1 cellular context compared by ENCODE assay signal in the genomic region with DNA sequence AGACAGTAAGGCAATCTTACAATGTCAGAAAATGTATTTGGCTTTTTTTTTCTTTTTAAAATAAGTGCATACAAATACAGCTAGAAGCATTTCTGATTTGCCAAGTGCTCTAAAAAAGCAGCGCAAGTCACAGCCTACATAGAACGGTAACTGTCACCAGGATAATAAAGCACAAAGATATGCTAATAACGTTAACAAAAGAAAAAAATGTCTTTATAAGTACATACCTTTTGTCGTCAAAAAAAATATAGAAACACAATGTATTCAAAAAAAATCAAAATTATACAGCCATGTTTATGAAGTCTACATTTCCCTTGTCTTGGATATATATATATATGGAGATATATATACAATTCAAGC.
A peak's percentile ranks its signal among the peaks of the same experiment; 100 is the strongest.
TF ChIP-seq lines count a peak whose summit lies in the region.

No MANE protein-coding gene starts in this region.

TF ChIP-seq in K562, 482 proteins besides CTCF, POLR2A, EP300 and RAD21 (continued from another document):
- TF ChIP-seq POLR3A (IDR thresholded peaks at IDR 0.05; ENCODE audit: borderline replicate concordance, extremely low read depth, insufficient read depth, insufficient read length) (no peak), MCM5 (IDR thresholded peaks at IDR 0.05; ENCODE audit: low read depth) (no peak), FIP1L1 (IDR thresholded peaks at IDR 0.05; ENCODE audit: low read depth, low read length, poor library complexity, severe bottlenecking) (no peak), ZNF174 (CRISPR knock-in tag; IDR thresholded peaks at IDR 0.05) (no peak), ATF1 (CRISPR knock-in tag; IDR thresholded peaks at IDR 0.05) (no peak), ATF1 (tag; IDR thresholded peaks at IDR 0.05) (no peak), ETV5 (CRISPR knock-in tag; IDR thresholded peaks at IDR 0.05; ENCODE audit: low read depth) (no peak), RNF2 (IDR thresholded peaks at IDR 0.05) (no peak), PRPF4 (IDR thresholded peaks at IDR 0.05; ENCODE audit: insufficient read depth, low read depth, low read length, poor library complexity, severe bottlenecking) (no peak), TAF15 (IDR thresholded peaks at IDR 0.05; ENCODE audit: low read depth, low read length) (no peak), U2AF2 (optimal IDR thresholded peaks at IDR 0.05; ENCODE audit: low read depth, low read length) (no peak), ZNF408 (CRISPR knock-in tag; IDR thresholded peaks at IDR 0.05; ENCODE audit: low read depth) (no peak), E2F1 (CRISPR knock-in tag; IDR thresholded peaks at IDR 0.05) (peak; percentile 4; the same call in 1 of the 2 replicates), PML (IDR thresholded peaks at IDR 0.05; ENCODE audit: low read length) (no peak), WHSC1 (IDR thresholded peaks at IDR 0.05; ENCODE audit: low read length) (no peak), BACH1 (tag; IDR thresholded peaks at IDR 0.05) (peak; percentile 45; the same call in 1 of the 2 replicates), CCNT2 (IDR thresholded peaks at IDR 0.05; ENCODE audit: borderline replicate concordance, extremely low read depth, insufficient read length, low read depth, low read length) (no peak), HNRNPUL1 (IDR thresholded peaks at IDR 0.05; ENCODE audit: low read length) (no peak), LARP7 (IDR thresholded peaks at IDR 0.05) (no peak), BRD4 (IDR thresholded peaks at IDR 0.05) (no peak), GABPB2 (CRISPR knock-in tag; conservative IDR thresholded peaks at IDR 0.05) (no peak), RBM22 (IDR thresholded peaks at IDR 0.05; ENCODE audit: low read depth, low read length, poor library complexity, severe bottlenecking) (no peak), BRF2 (IDR thresholded peaks at IDR 0.05; ENCODE audit: borderline replicate concordance, insufficient read depth, insufficient read length) (no peak), MNT (conservative IDR thresholded peaks at IDR 0.05) (no peak; a peak in 2 of 4 replicates), ZKSCAN8 (CRISPR knock-in tag; IDR thresholded peaks at IDR 0.05) (0 out of 2 replicates have a peak, but pooled peaks have one; percentile 2), MCM2 (IDR thresholded peaks at IDR 0.05; ENCODE audit: low read depth) (no peak), ZNF140 (CRISPR knock-in tag; IDR thresholded peaks at IDR 0.05) (no peak), JUND (IDR thresholded peaks at IDR 0.05; ENCODE audit: borderline replicate concordance, low read depth, low read length) (no peak), JUND (tag; IDR thresholded peaks at IDR 0.05; ENCODE audit: borderline replicate concordance, low read depth, low read length) (no peak), POLR3G (IDR thresholded peaks at IDR 0.05; ENCODE audit: extremely low read depth, insufficient read length, insufficient replicate concordance) (no peak), KLF16 (IDR thresholded peaks at IDR 0.05) (no peak), MTA2 (IDR thresholded peaks at IDR 0.05; ENCODE audit: low read depth) (no peak), ARID3A (IDR thresholded peaks at IDR 0.05; ENCODE audit: borderline replicate concordance, low read depth, low read length) (no peak), NEUROD1 (IDR thresholded peaks at IDR 0.05; ENCODE audit: borderline replicate concordance, low read depth, low read length, partially characterized antibody) (no peak), MEIS2 (IDR thresholded peaks at IDR 0.05; ENCODE audit: partially characterized antibody) (peak; percentile 45), ZNF707 (CRISPR knock-in tag; conservative IDR thresholded peaks at IDR 0.05) (no peak), ESRRA (IDR thresholded peaks at IDR 0.05; ENCODE audit: borderline replicate concordance, low read depth) (no peak), POLR2H (tag; IDR thresholded peaks at IDR 0.05; ENCODE audit: low read depth) (peak; percentile 70), ATF7 (IDR thresholded peaks at IDR 0.05) (no peak), HOMEZ (CRISPR knock-in tag; IDR thresholded peaks at IDR 0.05) (no peak), TEAD1 (CRISPR knock-in tag; IDR thresholded peaks at IDR 0.05) (no peak), NFXL1 (CRISPR knock-in tag; IDR thresholded peaks at IDR 0.05) (no peak), ZNF586 (CRISPR knock-in tag; conservative IDR thresholded peaks at IDR 0.05) (no peak), ZNF717 (CRISPR knock-in tag; IDR thresholded peaks at IDR 0.05) (no peak), ZKSCAN3 (CRISPR knock-in tag; IDR thresholded peaks at IDR 0.05) (no peak), ETV6 (IDR thresholded peaks at IDR 0.05; ENCODE audit: borderline replicate concordance in 1 of 2, low read depth in 2 of 2, low read length in 1 of 2) (no peak), ETV6 (CRISPR knock-in tag; IDR thresholded peaks at IDR 0.05; ENCODE audit: borderline replicate concordance) (no peak), GTF2E2 (tag; IDR thresholded peaks at IDR 0.05) (no peak), RB1 (IDR thresholded peaks at IDR 0.05; ENCODE audit: low read depth) (no peak), NR2F6 (CRISPR knock-in tag; IDR thresholded peaks at IDR 0.05) (no peak), MYC (IDR thresholded peaks at IDR 0.05; ENCODE audit: low read depth, low read length) (no peak), MYC (CRISPR knock-in tag; IDR thresholded peaks at IDR 0.05; ENCODE audit: borderline replicate concordance, low read depth) (no peak), MTA1 (IDR thresholded peaks at IDR 0.05; ENCODE audit: borderline replicate concordance) (no peak), RBM15 (IDR thresholded peaks at IDR 0.05; ENCODE audit: insufficient read depth, low read length) (no peak), CHD1 (IDR thresholded peaks at IDR 0.05; ENCODE audit: low read length) (no peak)
- TF ChIP-seq, protein P1, sequence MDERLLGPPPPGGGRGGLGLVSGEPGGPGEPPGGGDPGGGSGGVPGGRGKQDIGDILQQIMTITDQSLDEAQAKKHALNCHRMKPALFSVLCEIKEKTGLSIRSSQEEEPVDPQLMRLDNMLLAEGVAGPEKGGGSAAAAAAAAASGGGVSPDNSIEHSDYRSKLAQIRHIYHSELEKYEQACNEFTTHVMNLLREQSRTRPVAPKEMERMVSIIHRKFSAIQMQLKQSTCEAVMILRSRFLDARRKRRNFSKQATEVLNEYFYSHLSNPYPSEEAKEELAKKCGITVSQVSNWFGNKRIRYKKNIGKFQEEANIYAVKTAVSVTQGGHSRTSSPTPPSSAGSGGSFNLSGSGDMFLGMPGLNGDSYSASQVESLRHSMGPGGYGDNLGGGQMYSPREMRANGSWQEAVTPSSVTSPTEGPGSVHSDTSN (CRISPR knock-in tag; IDR thresholded peaks at IDR 0.05; ENCODE audit: low read depth), result no peak
- TF ChIP-seq, protein P1 (tag; conservative IDR thresholded peaks at IDR 0.05; ENCODE audit: low read depth), result 0 out of 2 replicates have a peak, but pooled peaks have one; percentile 34
- TF ChIP-seq, protein P2, sequence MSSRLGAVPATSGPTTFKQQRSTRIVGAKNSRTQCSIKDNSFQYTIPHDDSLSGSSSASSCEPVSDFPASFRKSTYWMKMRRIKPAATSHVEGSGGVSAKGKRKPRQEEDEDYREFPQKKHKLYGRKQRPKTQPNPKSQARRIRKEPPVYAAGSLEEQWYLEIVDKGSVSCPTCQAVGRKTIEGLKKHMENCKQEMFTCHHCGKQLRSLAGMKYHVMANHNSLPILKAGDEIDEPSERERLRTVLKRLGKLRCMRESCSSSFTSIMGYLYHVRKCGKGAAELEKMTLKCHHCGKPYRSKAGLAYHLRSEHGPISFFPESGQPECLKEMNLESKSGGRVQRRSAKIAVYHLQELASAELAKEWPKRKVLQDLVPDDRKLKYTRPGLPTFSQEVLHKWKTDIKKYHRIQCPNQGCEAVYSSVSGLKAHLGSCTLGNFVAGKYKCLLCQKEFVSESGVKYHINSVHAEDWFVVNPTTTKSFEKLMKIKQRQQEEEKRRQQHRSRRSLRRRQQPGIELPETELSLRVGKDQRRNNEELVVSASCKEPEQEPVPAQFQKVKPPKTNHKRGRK (tag; IDR thresholded peaks at IDR 0.05), result peak; percentile 62
- TF ChIP-seq, protein P3, sequence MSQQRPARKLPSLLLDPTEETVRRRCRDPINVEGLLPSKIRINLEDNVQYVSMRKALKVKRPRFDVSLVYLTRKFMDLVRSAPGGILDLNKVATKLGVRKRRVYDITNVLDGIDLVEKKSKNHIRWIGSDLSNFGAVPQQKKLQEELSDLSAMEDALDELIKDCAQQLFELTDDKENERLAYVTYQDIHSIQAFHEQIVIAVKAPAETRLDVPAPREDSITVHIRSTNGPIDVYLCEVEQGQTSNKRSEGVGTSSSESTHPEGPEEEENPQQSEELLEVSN (IDR thresholded peaks at IDR 0.05; ENCODE audit: borderline replicate concordance in 1 of 2, extremely low read depth in 1 of 2, insufficient read depth in 1 of 2, insufficient read length in 1 of 2, low read depth in 1 of 2, low read length in 1 of 2, poor library complexity in 1 of 2, severe bottlenecking in 1 of 2), result no peak
- TF ChIP-seq, protein P4, sequence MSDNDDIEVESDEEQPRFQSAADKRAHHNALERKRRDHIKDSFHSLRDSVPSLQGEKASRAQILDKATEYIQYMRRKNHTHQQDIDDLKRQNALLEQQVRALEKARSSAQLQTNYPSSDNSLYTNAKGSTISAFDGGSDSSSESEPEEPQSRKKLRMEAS (CRISPR knock-in tag; IDR thresholded peaks at IDR 0.05), result no peak
TF ChIP-seq in K562: peak in this region for 8.
